32 cellular contexts compared by ENCODE assay signal in the genomic region with DNA sequence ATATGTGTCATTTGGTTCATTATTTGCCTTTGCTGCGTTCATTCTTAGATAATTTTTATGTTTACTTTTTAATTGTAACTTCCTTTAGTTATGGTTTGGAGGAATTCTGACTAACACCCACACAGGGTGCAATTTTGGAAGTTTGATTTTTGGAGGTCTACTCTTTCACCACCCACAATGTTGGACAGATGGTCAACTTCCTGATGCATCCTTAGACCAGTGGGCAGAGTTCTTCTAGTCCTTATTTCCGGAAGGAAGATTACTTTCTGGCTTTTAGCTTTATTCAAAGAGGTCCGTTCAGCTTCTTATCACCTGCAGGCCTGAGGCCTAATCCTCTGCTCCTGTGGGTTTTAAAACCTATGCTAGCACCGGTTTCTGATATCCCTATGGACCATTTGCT.
"Had no signal": no experiment of that assay in that cellular context is flagged by ENCODE, and none has a peak within 500 bp of the region (broad histone marks: within the 10 kb centered on the region; RNA-seq: fewer than 3 reads in every experiment).

No MANE protein-coding gene starts in this region.

- H3K36me3 ChIP-seq: neural progenitor cell, neutrophil, ovary, pancreas, prostate gland, right atrium auricular region, right lobe of liver, sigmoid colon, spleen had no signal

- H3K27ac ChIP-seq: neural progenitor cell, neutrophil, ovary, pancreas, parathyroid adenoma, prostate gland, psoas muscle, right atrium auricular region, right lobe of liver, sigmoid colon, skin epidermis, spleen had no signal

- H2AFZ ChIP-seq: neural progenitor cell, parathyroid adenoma had no signal

- H3K4me3 ChIP-seq: neural progenitor cell, ovary, pancreas, prostate gland, psoas muscle, right atrium auricular region, right lobe of liver, sigmoid colon, skin epidermis, smooth muscle cell, spleen had no signal

- H3K4me3 Mint-ChIP-seq: naive thymus-derived CD4-positive, alpha-beta T cell; naive thymus-derived CD8-positive, alpha-beta T cell; natural killer cell; natural killer cell treated with Interleukin-12 subunit alpha and Interleukin-12 subunit beta and Interleukin-15 and Interleukin-18, amount 100 ng/mL, for 72 hours; nephron; nephron progenitor cell; neural crest cell; neural progenitor cell had no signal

- H3K9me3 ChIP-seq: neutrophil, ovary, pancreas, prostate gland, psoas muscle, right atrium auricular region, right lobe of liver, sigmoid colon had no signal

- ATAC-seq: naive thymus-derived CD4-positive, alpha-beta T cell; naive thymus-derived CD8-positive, alpha-beta T cell; natural killer cell; natural killer cell treated with Interleukin-12 subunit alpha and Interleukin-12 subunit beta and Interleukin-15 and Interleukin-18, amount 100 ng/mL, for 72 hours; pancreas; psoas muscle; right cardiac atrium; right lobe of liver; sciatic nerve had no signal

- H3K4me1 ChIP-seq: neural progenitor cell, pancreas, parathyroid adenoma, prostate gland, psoas muscle, right lobe of liver, spleen had no signal

- H3K27me3 Mint-ChIP-seq: progenitor cell of endocrine pancreas had no signal

- DNase-seq: naive thymus-derived CD4-positive, alpha-beta T cell; naive thymus-derived CD8-positive, alpha-beta T cell; natural killer cell; nephron progenitor cell; nucleus accumbens; occipital lobe; ovary; pancreas; posterior cingulate gyrus; psoas muscle; retina; right cardiac atrium; right lobe of liver; sigmoid colon; small intestine; spleen; stimulated activated CD4-positive, alpha-beta T cell treated with anti-CD3 and anti-CD28 coated beads, Interleukin-12 subunit alpha, Interleukin-12 subunit beta, amount 100 ng/mL, for 4 hours; stimulated activated CD4-positive, alpha-beta T cell treated with anti-CD3 and anti-CD28 coated beads, Interleukin-15, amount 100 ng/mL, for 24 hours; stimulated activated CD4-positive, alpha-beta T cell treated with anti-CD3 and anti-CD28 coated beads, Interleukin-1b, Interleukin-23, amount 100 ng/mL, for 48 hours; stimulated activated CD4-positive, alpha-beta T cell treated with anti-CD3 and anti-CD28 coated beads, Interleukin-2, amount 100 ng/mL, for 24 hours had no signal

- H3K9ac ChIP-seq: neural progenitor cell, parathyroid adenoma had no signal

- H3K4me1 Mint-ChIP-seq: naive thymus-derived CD4-positive, alpha-beta T cell; naive thymus-derived CD8-positive, alpha-beta T cell; natural killer cell; nephron; nephron progenitor cell; neural crest cell; neural progenitor cell had no signal

- H3K27me3 ChIP-seq: neural progenitor cell, ovary, pancreas, right atrium auricular region, right lobe of liver, sigmoid colon had no signal

- H3K9me3 Mint-ChIP-seq: natural killer cell; natural killer cell treated with Interleukin-12 subunit alpha and Interleukin-12 subunit beta and Interleukin-15 and Interleukin-18, amount 100 ng/mL, for 72 hours; neural crest cell; neural progenitor cell had no signal

- H3K27ac Mint-ChIP-seq: naive thymus-derived CD4-positive, alpha-beta T cell; naive thymus-derived CD8-positive, alpha-beta T cell; natural killer cell; natural killer cell treated with Interleukin-12 subunit alpha and Interleukin-12 subunit beta and Interleukin-15 and Interleukin-18, amount 100 ng/mL, for 72 hours; nephron; nephron progenitor cell; neural progenitor cell; progenitor cell of endocrine pancreas had no signal

- H3K36me3 Mint-ChIP-seq: natural killer cell; natural killer cell treated with Interleukin-12 subunit alpha and Interleukin-12 subunit beta and Interleukin-15 and Interleukin-18, amount 100 ng/mL, for 72 hours; neural progenitor cell had no signal

- H3K79me2 ChIP-seq: parathyroid adenoma had no signal

- H3K4me2 ChIP-seq: neural progenitor cell, smooth muscle cell had no signal
